ENCODE assay signal across 7 cellular contexts in the genomic region with DNA sequence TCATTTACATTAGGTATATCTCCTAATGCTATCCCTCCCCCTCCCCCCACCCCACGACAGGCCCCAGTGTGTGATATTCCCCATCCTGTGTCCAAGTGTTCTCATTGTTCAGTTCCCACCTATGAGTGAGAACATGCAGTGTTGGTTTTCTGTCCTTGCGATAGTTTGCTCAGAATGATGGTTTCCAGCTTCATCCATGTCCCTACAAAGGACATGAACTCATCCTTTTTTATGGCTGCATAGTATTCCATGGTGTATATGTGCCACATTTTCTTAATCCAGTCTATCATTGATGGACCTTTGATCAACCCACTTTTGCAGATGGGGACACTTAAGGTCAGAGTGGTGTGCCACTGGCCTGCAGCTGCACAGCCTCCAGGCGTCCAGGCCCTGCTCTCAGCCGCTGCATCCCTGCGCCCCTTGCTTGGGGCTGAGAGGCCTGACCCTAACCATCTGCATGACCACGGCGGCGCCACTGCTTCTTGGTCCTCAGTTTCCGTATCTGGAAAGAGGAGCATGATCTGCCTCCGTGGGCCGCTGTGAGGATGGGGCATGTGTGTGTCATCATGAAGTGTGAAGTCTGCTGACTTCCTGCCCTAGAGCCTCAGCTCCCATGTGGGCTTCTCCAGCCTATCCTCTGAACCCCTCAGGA. TPM values are rescaled to one million over a fixed set of nuclear protein-coding genes. Genes with fewer than 3 reads are reported as not detected.
DNase-seq lines count a peak whose midpoint lies in the region; ATAC-seq, FAIRE-seq and TF ChIP-seq lines count a peak whose summit lies in the region.
"Not testable (repeated sequence)": the region's sequence is repeated elsewhere in the genome, so short reads cannot be mapped to it uniquely, and the experiment has no call there.

No MANE protein-coding gene starts in this region.

- H3F3A ChIP-seq in GM23248 (ENCODE audit: insufficient read depth), result peaks cover 12% of the 10 kb centered on the region; the same call in 1 of the 2 replicates

- not testable (repeated sequence) for H3K36me3 Mint-ChIP-seq in astrocyte (ENCODE audit: low read depth, unreplicated experiment)

- peak overlapping the region; percentile 6 for H3K4ac ChIP-seq in mesendoderm (ENCODE audit: low read depth, low read length)

- not testable (repeated sequence) for H3K27me3 ChIP-seq in GM23248 (replicated peaks; ENCODE audit: insufficient read depth); astrocyte (ENCODE audit: insufficient read depth, low read length); esophagus muscularis mucosa; mesendoderm (ENCODE audit: insufficient read depth, low read length, poor library complexity); osteoblast (ENCODE audit: insufficient read depth, low read length); subcutaneous abdominal adipose tissue (ENCODE audit: control insufficient read depth in 5 of 5, insufficient read depth in 4 of 5, low read length in 5 of 5)

- H3K9me3 ChIP-seq in GM23248 (ENCODE audit: low read depth); astrocyte (ENCODE audit: insufficient read depth, low read depth, low read length); esophagus muscularis mucosa; osteoblast (ENCODE audit: low read depth, low read length); subcutaneous abdominal adipose tissue (ENCODE audit: control insufficient read depth in 5 of 5, low read length in 5 of 5): not testable (repeated sequence)

- DNase-seq in GM23248, result peak; percentile 23
- DNase-seq in astrocyte (ENCODE audit: low read depth); esophagus muscularis mucosa (ENCODE audit: extremely low spot score); mesendoderm: not testable (repeated sequence)
- peak; percentile 30 for DNase-seq in left ventricle myocardium superior
- peak; percentile 49 for DNase-seq in osteoblast (ENCODE audit: insufficient read length, low spot score, missing footprints)

- H2AFZ ChIP-seq in GM23248; astrocyte (ENCODE audit: low read depth, low read length); osteoblast (ENCODE audit: low read length): not testable (repeated sequence)

- H2BK5ac ChIP-seq in mesendoderm (ENCODE audit: low read length), result peak overlapping the region; percentile 74

- H3K23ac ChIP-seq in mesendoderm (ENCODE audit: low read length), result not testable (repeated sequence)

- H3K27ac Mint-ChIP-seq in astrocyte (ENCODE audit: unreplicated experiment), result peak overlapping the region; percentile 87

- not testable (repeated sequence) for H4K20me1 ChIP-seq in GM23248 (ENCODE audit: insufficient read depth); astrocyte (ENCODE audit: insufficient read depth, low read length); osteoblast (ENCODE audit: insufficient read depth, low read length)

- H2BK120ac ChIP-seq in mesendoderm (ENCODE audit: low read depth, low read length), result not testable (repeated sequence)

- not testable (repeated sequence) for H4K5ac ChIP-seq in mesendoderm (ENCODE audit: low read length)

- H4K8ac ChIP-seq in mesendoderm (ENCODE audit: low read depth, low read length), result not testable (repeated sequence)

- FAIRE-seq in astrocyte (lab: Jason Lieb, UNC), result not testable (repeated sequence)

- in situ Hi-C loops in GM23248 (cut with MboI), result not testable (repeated sequence)

- intact Hi-C loops in esophagus muscularis mucosa (cut with DNase I); left ventricle myocardium superior (cut with micrococcal nuclease): not testable (repeated sequence)

- TF ChIP-seq CTCF in astrocyte (IDR thresholded peaks at IDR 0.05; ENCODE audit: insufficient read depth, low read depth, low read length); esophagus muscularis mucosa (IDR thresholded peaks at IDR 0.05); osteoblast (IDR thresholded peaks at IDR 0.05; ENCODE audit: extremely low read depth, low read depth, low read length): not testable (repeated sequence)

- not testable (repeated sequence) for H3K9me2 ChIP-seq in GM23248 (ENCODE audit: insufficient read depth)

- H2AK5ac ChIP-seq in mesendoderm (ENCODE audit: low read length), result peak overlapping the region; percentile 72

- H3K4me1 Mint-ChIP-seq in astrocyte (ENCODE audit: low read depth, unreplicated experiment), result peaks cover 33% of the 10 kb centered on the region

- peak overlapping the region; percentile 33 for H3K18ac ChIP-seq in mesendoderm (ENCODE audit: low read length)

- TF ChIP-seq POLR2A in esophagus muscularis mucosa (IDR thresholded peaks at IDR 0.05; ENCODE audit: low read depth), result not testable (repeated sequence)

- H3K4me2 ChIP-seq in GM23248 (ENCODE audit: unreplicated experiment); mesendoderm (ENCODE audit: low read length); osteoblast (ENCODE audit: insufficient read depth, low read length): not testable (repeated sequence)
- H3K4me2 ChIP-seq in astrocyte (ENCODE audit: low read length), result peak overlapping the region; percentile 66

- not testable (repeated sequence) for H3K79me2 ChIP-seq in GM23248 (ENCODE audit: insufficient read depth); astrocyte (ENCODE audit: insufficient read depth, low read length); mesendoderm (ENCODE audit: control insufficient read depth, insufficient read depth, low read length); osteoblast (ENCODE audit: insufficient read depth, low read length)

- not testable (repeated sequence) for H3K9me3 Mint-ChIP-seq in astrocyte (ENCODE audit: unreplicated experiment)

- not testable (repeated sequence) for H3K4me3 Mint-ChIP-seq in astrocyte (ENCODE audit: unreplicated experiment)

- not testable (repeated sequence) for H3K36me3 ChIP-seq in GM23248 (ENCODE audit: low read depth); astrocyte (ENCODE audit: insufficient read depth, low read length); esophagus muscularis mucosa; mesendoderm (ENCODE audit: control insufficient read depth, insufficient read depth, low read length); osteoblast (ENCODE audit: insufficient read depth, low read length); subcutaneous abdominal adipose tissue (ENCODE audit: control insufficient read depth in 5 of 5, insufficient read depth in 5 of 5, low read length in 5 of 5)

- 96 to 99% methylated on average over 11 of the region's 11 CpGs for WGBS in GM23248 (ENCODE audit: low coverage in 1 of 2, low lambda C conversion rate in 2 of 2, missing lambda C conversion rate in 2 of 2), 2 experiments
- 85% methylated on average over 11 of the region's 11 CpGs for WGBS in esophagus muscularis mucosa
- no CpG with 5 or more reads among the region's 11 CpGs for WGBS in mesendoderm (ENCODE audit: extremely low coverage, insufficient coverage, low lambda C conversion rate)

- not testable (repeated sequence) for H3K27me3 Mint-ChIP-seq in astrocyte (ENCODE audit: low read depth, unreplicated experiment)

- not testable (repeated sequence) for H2BK15ac ChIP-seq in mesendoderm (replicated peaks; ENCODE audit: low read depth)

- not testable (repeated sequence) for H3K79me1 ChIP-seq in mesendoderm (ENCODE audit: low read length)

- peaks cover 31% of the 10 kb centered on the region for H3K4me1 ChIP-seq in GM23248 (ENCODE audit: insufficient read depth)
- H3K4me1 ChIP-seq in astrocyte (ENCODE audit: insufficient read depth, low read length), result peaks cover 58% of the 10 kb centered on the region
- peaks cover 70 to 85% (median 83%) of the 10 kb centered on the region in 4 donors for H3K4me1 ChIP-seq in esophagus muscularis mucosa
- peaks cover 17% of the 10 kb centered on the region for H3K4me1 ChIP-seq in mesendoderm (ENCODE audit: control insufficient read depth, low read depth, low read length)
- H3K4me1 ChIP-seq in osteoblast (ENCODE audit: insufficient read depth, low read length), result peaks cover 41% of the 10 kb centered on the region
- H3K4me1 ChIP-seq in subcutaneous abdominal adipose tissue (ENCODE audit: control insufficient read depth in 5 of 5, insufficient read depth in 5 of 5, low read length in 5 of 5), result peaks cover 9 to 85% (median 66%) of the 10 kb centered on the region in 5 donors

- not testable (repeated sequence) for TF ChIP-seq EP300 in esophagus muscularis mucosa (IDR thresholded peaks at IDR 0.05)

- not testable (repeated sequence) for H3K27ac ChIP-seq in GM23248; osteoblast (ENCODE audit: low read depth, low read length)
- H3K27ac ChIP-seq in astrocyte (ENCODE audit: low read depth, low read length) (peak overlapping the region; percentile 76), esophagus muscularis mucosa (replicated peaks in 1 of 4) (peak overlapping the region; percentile 59 to 68 (median 60)), mesendoderm (ENCODE audit: low read depth, low read length) (peak overlapping the region; percentile 81), subcutaneous abdominal adipose tissue (ENCODE audit: low read depth, low read length) (peak overlapping the region; percentile 50)

- ATAC-seq in left ventricle myocardium superior, result not testable (repeated sequence)

- not testable (repeated sequence) for H3K4me3 ChIP-seq in GM23248; astrocyte (ENCODE audit: insufficient read depth, low read depth, low read length); esophagus muscularis mucosa; mesendoderm (ENCODE audit: low read length); osteoblast (ENCODE audit: insufficient read depth, low read length); subcutaneous abdominal adipose tissue (ENCODE audit: low read depth in 1 of 5, low read length in 5 of 5)

- not testable (repeated sequence) for H3K9ac ChIP-seq in GM23248; mesendoderm (ENCODE audit: low read length); subcutaneous abdominal adipose tissue (ENCODE audit: low read length in 5 of 5)
- peak overlapping the region; percentile 79 for H3K9ac ChIP-seq in astrocyte (ENCODE audit: low read length)

- peak overlapping the region; percentile 51 for H3K56ac ChIP-seq in mesendoderm (ENCODE audit: low read length)

RNA-seq across cellular contexts. Expression of gene PLXND1, which starts 4.4 kb away (rescaled TPM):
- total RNA-seq in GM23248 (2014; rRNA removed; shearing (Covaris generic)), result 67.2 and 83.0 TPM in 2 replicates
- polyA plus RNA-seq in GM23248 (2016; fragmentation: Nextera tagmentation; extraction: Ambion mirVana), result 35.7 and 37.4 TPM in 2 replicates
- 184 and 188 TPM in 2 replicates for total RNA-seq in astrocyte
- 10 to 100 TPM; 50.5 to 89.9 (median 76.6) TPM for total RNA-seq in esophagus muscularis mucosa
- total RNA-seq in left ventricle myocardium superior, result 56.6 TPM
- polyA plus RNA-seq in mesendoderm (2013, experiment 1 of 2), result 94.2 TPM
- polyA plus RNA-seq in mesendoderm (2013, experiment 2 of 2), result 90.0 TPM
- 126 and 134 TPM in 2 replicates for total RNA-seq in osteoblast
